9 cellular contexts compared by ENCODE assay signal in genomic region chr12:91406920-91407341, GRCh38.
DNase-seq lines count a peak whose midpoint lies in the region; ATAC-seq and TF ChIP-seq lines count a peak whose summit lies in the region.
"Had no signal": no experiment of that assay in that cellular context is flagged by ENCODE, and none has a peak within 500 bp of the region (broad histone marks: within the 10 kb centered on the region; RNA-seq: fewer than 3 reads in every experiment).

No MANE protein-coding gene starts in this region.

- H3K4me3 ChIP-seq in GM06990 (replicated peaks; ENCODE audit: low read depth, low read length) = no peak overlapping the region
- no peak overlapping the region for H3K4me3 ChIP-seq in epithelial cell of proximal tubule (ENCODE audit: low read depth, low read length)
- H3K4me3 ChIP-seq in right cardiac atrium (ENCODE audit: low read length) = no peak overlapping the region

- no peak overlapping the region for H3K27ac ChIP-seq in right cardiac atrium (ENCODE audit: low read length)
- H3K27ac ChIP-seq: WERI-Rb-1 had no signal

- ATAC-seq in GM21360 (IDR thresholded peaks at IDR 0.05; ENCODE audit: unreplicated experiment) = peak; percentile 53
- no peak for ATAC-seq in right cardiac atrium

- H3K36me3 ChIP-seq in GM06990 (ENCODE audit: control insufficient read depth, insufficient read depth, low read length) = no peaks in the 10 kb centered on the region
- H3K36me3 ChIP-seq: WERI-Rb-1 had no signal

- no peaks in the 10 kb centered on the region for H3K9me3 ChIP-seq in right cardiac atrium (ENCODE audit: control insufficient read depth, low read length)

- DNase-seq in GM06990 (ENCODE audit: extremely low read depth, insufficient read length) (peak; percentile 19), HT1080 (ENCODE audit: low read depth) (peak; percentile 88), epithelial cell of proximal tubule (ENCODE audit: low read depth) (peak; percentile 99), RKO (ENCODE audit: low spot score) (no peak), SIG-M5 (lab: John Stamatoyannopoulos, UW) (no peak), NCI-H1694 (lab: John Stamatoyannopoulos, UW) (no peak), right cardiac atrium (no peak)
- DNase-seq: WERI-Rb-1 had no signal

- H3K27me3 ChIP-seq in GM06990 (replicated peaks; ENCODE audit: control insufficient read depth, insufficient read depth, low read length) = no peaks in the 10 kb centered on the region
- no peaks in the 10 kb centered on the region for H3K27me3 ChIP-seq in right cardiac atrium (ENCODE audit: control insufficient read depth, insufficient read depth)

- no peaks in the 10 kb centered on the region for H3K4me1 ChIP-seq in right cardiac atrium (ENCODE audit: control insufficient read depth, insufficient read depth, low read length)

- intact Hi-C loops in right cardiac atrium (cut with DNase I) = no loop called here

- WGBS in right cardiac atrium = 94% methylated on average over 1 of the region's 1 CpG

- TF ChIP-seq CTCF in GM06990 (IDR thresholded peaks at IDR 0.05; ENCODE audit: insufficient read depth, low read length, poor library complexity, severe bottlenecking) (no peak), epithelial cell of proximal tubule (conservative IDR thresholded peaks at IDR 0.05; ENCODE audit: low read depth, low read length) (peak; percentile 10)

Comparison
In these comparisons a context has a peak if more than half of its experiments do, and no peak if none do; other contexts are left out.
1. DNase-seq: peak in GM06990 (single experiment), HT1080 (single experiment) and epithelial cell of proximal tubule (single experiment); none in RKO (single experiment), SIG-M5 (single experiment), NCI-H1694 (single experiment) and right cardiac atrium (0 of 3).